21 cellular contexts compared by ENCODE assay signal in the genomic region with DNA sequence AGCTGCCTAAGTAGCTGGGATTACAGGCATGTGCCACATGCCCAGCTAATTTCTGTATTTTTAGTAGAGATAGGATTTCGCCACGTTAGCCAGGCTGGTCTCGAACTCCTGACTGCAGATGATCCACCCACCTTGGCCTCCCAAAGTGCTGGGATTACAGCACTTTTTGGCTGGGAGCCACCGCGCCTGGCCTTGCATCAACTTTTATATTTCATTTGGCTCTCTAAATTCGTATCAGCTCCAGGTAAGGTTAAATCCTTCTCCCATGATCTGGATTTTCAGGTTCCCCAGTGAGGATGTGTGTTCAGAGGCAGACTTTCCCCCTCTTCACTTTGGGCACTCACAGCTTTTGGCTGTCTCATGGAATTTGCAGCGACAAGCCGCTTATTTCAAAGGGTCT. TPM values are rescaled to one million over a fixed set of nuclear protein-coding genes. Genes with fewer than 3 reads are reported as not detected.
DNase-seq lines count a peak whose midpoint lies in the region; ATAC-seq and TF ChIP-seq lines count a peak whose summit lies in the region.
"Had no signal": no experiment of that assay in that cellular context is flagged by ENCODE, and none has a peak within 500 bp of the region (broad histone marks: within the 10 kb centered on the region; RNA-seq: fewer than 3 reads in every experiment).

No MANE protein-coding gene starts in this region.

- peaks cover 87% of the 10 kb centered on the region for H3K79me2 ChIP-seq in GM23338 (replicated peaks; ENCODE audit: insufficient read depth)

- H3K9me2 ChIP-seq in GM23338 (ENCODE audit: insufficient read depth) = 0 out of 2 replicates have a peak, but pooled peaks cover 5% of the 10 kb centered on the region

- H3K27ac Mint-ChIP-seq in GM23338 = peak overlapping the region; percentile 93
- peak overlapping the region; percentile 8 for H3K27ac Mint-ChIP-seq in T-helper 17 cell

- DNase-seq in GM23338 (ENCODE audit: low spot score) (no peak), T-helper 17 cell (no peak), lung (ENCODE audit: low spot score) (peak; percentile 34), upper lobe of right lung (peak; percentile 77), activated gamma-delta T cell treated with Interleukin-2 at 50 U/mL for 16 hours (no peak), WERI-Rb-1 (no peak), HCEC 1CT (no peak)
- DNase-seq: ACHN; Caco-2; CD4-positive, CD25-positive, alpha-beta regulatory T cell; GDM1; KG1; NCI-H1417 treated with DMSO at 0.1 percent for 48 hours; NCI-H187 treated with DMSO at 0.1 percent for 48 hours; NCI-H226; NCI-H524 treated with DMSO at 0.1 percent for 48 hours; PC-3; RPMI8226; SHP77 treated with DMSO at 0.1 percent for 48 hours had no signal

- H3K27me3 ChIP-seq in GM23338 (ENCODE audit: insufficient read depth) (no peaks in the 10 kb centered on the region), lung (ENCODE audit: control insufficient read depth, insufficient read depth) (no peaks in the 10 kb centered on the region), upper lobe of right lung (no peaks in the 10 kb centered on the region), WERI-Rb-1 (ENCODE audit: insufficient read depth, low read depth, severe bottlenecking) (no peaks in the 10 kb centered on the region)

- H3K27ac ChIP-seq in GM23338 (ENCODE audit: low read depth) = peak overlapping the region; percentile 91
- no peak overlapping the region for H3K27ac ChIP-seq in lung (ENCODE audit: low read depth in 1 of 2, low read length in 1 of 2)
- H3K27ac ChIP-seq in upper lobe of right lung = no peak overlapping the region
- no peak overlapping the region for H3K27ac ChIP-seq in WERI-Rb-1

- peaks cover 32% of the 10 kb centered on the region for H3K4me1 Mint-ChIP-seq in GM23338
- H3K4me1 Mint-ChIP-seq in T-helper 17 cell = peaks cover 11% of the 10 kb centered on the region

- H3K27me3 Mint-ChIP-seq in GM23338 (ENCODE audit: insufficient read depth, low read depth, poor library complexity) (peaks cover 10% of the 10 kb centered on the region), T-helper 17 cell (no peaks in the 10 kb centered on the region)
- H3K27me3 Mint-ChIP-seq: CD4-positive, CD25-positive, alpha-beta regulatory T cell had no signal

- no peaks in the 10 kb centered on the region for H3K9me3 Mint-ChIP-seq in GM23338
- H3K9me3 Mint-ChIP-seq: CD4-positive, CD25-positive, alpha-beta regulatory T cell had no signal

- H3K36me3 ChIP-seq in GM23338 (ENCODE audit: insufficient read depth) (no peaks in the 10 kb centered on the region), lung (ENCODE audit: control insufficient read depth in 2 of 2, insufficient read depth in 2 of 2, low read length in 2 of 2) (peaks cover 0 to 1% of the 10 kb centered on the region in 2 donors), upper lobe of right lung (no peaks in the 10 kb centered on the region), WERI-Rb-1 (peaks cover 25% of the 10 kb centered on the region)
- H3K36me3 ChIP-seq: HAP-1 had no signal

- no peak overlapping the region for H2AFZ ChIP-seq in GM23338

- TF ChIP-seq CTCF in GM23338 (conservative IDR thresholded peaks at IDR 0.05; ENCODE audit: low read depth in 2 of 2) (no peak), lung (IDR thresholded peaks at IDR 0.05; ENCODE audit: control extremely low read depth, extremely low read depth) (no peak), upper lobe of right lung (IDR thresholded peaks at IDR 0.05) (no peak), WERI-Rb-1 (IDR thresholded peaks at IDR 0.05; ENCODE audit: low read depth, low read length) (no peak)

- H4K20me1 ChIP-seq in GM23338 (replicated peaks; ENCODE audit: insufficient read depth) = peaks cover 15% of the 10 kb centered on the region; the same call in 1 of the 2 replicates

- H3K4me1 ChIP-seq in GM23338 (ENCODE audit: insufficient read depth) (peaks cover 29% of the 10 kb centered on the region), lung (ENCODE audit: control insufficient read depth in 2 of 2, insufficient read depth in 2 of 2, low read length in 2 of 2) (peaks cover 2 to 6% of the 10 kb centered on the region in 2 donors), upper lobe of right lung (no peaks in the 10 kb centered on the region)

- H3K4me3 Mint-ChIP-seq in GM23338 = no peak overlapping the region
- no peak overlapping the region for H3K4me3 Mint-ChIP-seq in T-helper 17 cell
- H3K4me3 Mint-ChIP-seq: CD4-positive, CD25-positive, alpha-beta regulatory T cell had no signal

- H3K36me3 Mint-ChIP-seq in GM23338 (ENCODE audit: low read depth) = peaks cover 22% of the 10 kb centered on the region
- no peaks in the 10 kb centered on the region for H3K36me3 Mint-ChIP-seq in T-helper 17 cell (ENCODE audit: low read depth)

- intact Hi-C loops in upper lobe of right lung (cut with DNase I) = no loop called here

- ATAC-seq in GM23338 (no peak), T-helper 17 cell (no peak), lung (ENCODE audit: insufficient read depth, low FRiP score) (no peak), upper lobe of right lung (no peak)
- ATAC-seq: PC-3, SK-N-SH treated with all-trans-retinoic acid at 6 μM for 48 hours had no signal

- H3K4me2 ChIP-seq in GM23338 = peak overlapping the region; percentile 71; the same call in 1 of the 2 replicates

- H3K4me3 ChIP-seq in GM23338 = no peak overlapping the region; the same call in 1 of the 2 replicates
- H3K4me3 ChIP-seq in lung = no peak overlapping the region
- no peak overlapping the region for H3K4me3 ChIP-seq in upper lobe of right lung
- H3K4me3 ChIP-seq in WERI-Rb-1 (ENCODE audit: low read depth, low read length) = no peak overlapping the region
- H3K4me3 ChIP-seq: HAP-1 had no signal

- 75 to 89% methylated on average over 8 of the region's 8 CpGs for WGBS in lung, 2 donors

- H3K9me3 ChIP-seq in T-helper 17 cell (ENCODE audit: control insufficient read depth, low read length, poor library complexity, severe bottlenecking) (no peaks in the 10 kb centered on the region), lung (ENCODE audit: control insufficient read depth in 2 of 2, insufficient read depth in 1 of 2, low read length in 1 of 2) (no peaks in the 10 kb centered on the region), upper lobe of right lung (no peaks in the 10 kb centered on the region), WERI-Rb-1 (ENCODE audit: severe bottlenecking) (no peaks in the 10 kb centered on the region)
- H3K9me3 ChIP-seq: HAP-1 had no signal

- peaks cover 12% of the 10 kb centered on the region for H3F3A ChIP-seq in GM23338 (replicated peaks; ENCODE audit: low read depth)

TF ChIP-seq in GM23338, 12 proteins besides CTCF, POLR2A, EP300 and RAD21:
- TF ChIP-seq ZNF114 (CRISPR knock-in tag; IDR thresholded peaks at IDR 0.05) (no peak), POLR2AphosphoS5 (IDR thresholded peaks at IDR 0.05; ENCODE audit: low read depth) (no peak), CREB1 (CRISPR knock-in tag; IDR thresholded peaks at IDR 0.05; ENCODE audit: low read depth) (no peak)
- TF ChIP-seq, protein P1, sequence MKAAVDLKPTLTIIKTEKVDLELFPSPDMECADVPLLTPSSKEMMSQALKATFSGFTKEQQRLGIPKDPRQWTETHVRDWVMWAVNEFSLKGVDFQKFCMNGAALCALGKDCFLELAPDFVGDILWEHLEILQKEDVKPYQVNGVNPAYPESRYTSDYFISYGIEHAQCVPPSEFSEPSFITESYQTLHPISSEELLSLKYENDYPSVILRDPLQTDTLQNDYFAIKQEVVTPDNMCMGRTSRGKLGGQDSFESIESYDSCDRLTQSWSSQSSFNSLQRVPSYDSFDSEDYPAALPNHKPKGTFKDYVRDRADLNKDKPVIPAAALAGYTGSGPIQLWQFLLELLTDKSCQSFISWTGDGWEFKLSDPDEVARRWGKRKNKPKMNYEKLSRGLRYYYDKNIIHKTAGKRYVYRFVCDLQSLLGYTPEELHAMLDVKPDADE (IDR thresholded peaks at IDR 0.05) = no peak
TF ChIP-seq in GM23338: peak in this region for 0.

RNA-seq across cellular contexts. Expression of a gene that starts 16.8 kb away (rescaled TPM):
- total RNA-seq in GM23338 (2014; rRNA removed; shearing (Covaris generic)) = 60.3 and 61.9 TPM in 2 replicates
- polyA plus RNA-seq in GM23338 (2016; fragmentation: Nextera tagmentation; extraction: Ambion mirVana) (13.7 and 15.6 TPM in 2 replicates), lung (10 to 100 TPM in 1 of 2 donors, 1 to 10 TPM in 1; 7.6 to 14.2 TPM)
- total RNA-seq in T-helper 17 cell (10 to 100 TPM; 87.3 to 94.4 TPM), lung (10 to 100 TPM; 36.9 to 41.0 TPM), upper lobe of right lung (49.7 TPM)

Comparison
In these comparisons a context has a peak if more than half of its experiments do, and no peak if none do; other contexts are left out.
1. DNase-seq: peak in lung (single experiment) and upper lobe of right lung (single experiment); none in GM23338 (single experiment), T-helper 17 cell (0 of 3), activated gamma-delta T cell treated with Interleukin-2 at 50 U/mL for 16 hours (single experiment), WERI-Rb-1 (single experiment) and HCEC 1CT (single experiment).